In genomic region chr5:176678584-176678983, GRCh38 we compare ENCODE assay signal across 28 cellular contexts. TPM values are rescaled to one million over a fixed set of nuclear protein-coding genes. Genes with fewer than 3 reads are reported as not detected.
"Had no signal": no experiment of that assay in that cellular context is flagged by ENCODE, and none has a peak within 500 bp of the region (broad histone marks: within the 10 kb centered on the region; RNA-seq: fewer than 3 reads in every experiment).

No MANE protein-coding gene starts in this region.

- H3K4me2 ChIP-seq: SK-N-SH had no signal

- H3K36me3 ChIP-seq: brain microvascular endothelial cell, cardiac muscle cell, WERI-Rb-1 had no signal

- FAIRE-seq: RCC 7860 had no signal

- ATAC-seq: activated CD4-positive, CD25-positive, alpha-beta regulatory T cell treated with anti-CD3 and anti-CD28 coated beads, Interleukin-2, amount 50 U/mL, for 24 hours; activated CD8-positive, alpha-beta T cell treated with anti-CD3 and anti-CD28 coated beads for 36 hours; activated T-cell treated with anti-CD3 and anti-CD28 coated beads, Interleukin-2, amount 50 U/mL, for 72 hours; PC-3 had no signal

- H3K9me3 ChIP-seq: SK-N-SH had no signal

- H3K27ac ChIP-seq: brain microvascular endothelial cell, cardiac muscle cell, WERI-Rb-1 had no signal

- DNase-seq: activated CD4-positive, alpha-beta T cell treated with anti-CD3 and anti-CD28 coated beads for 4 hours; activated CD8-positive, alpha-beta memory T cell treated with anti-CD3 and anti-CD28 coated beads, Interleukin-2, amount 50 U/mL, for 4 hours; activated CD8-positive, alpha-beta T cell treated with anti-CD3 and anti-CD28 coated beads for 36 hours; activated gamma-delta T cell treated with Interleukin-2 at 50 U/mL for 16 hours; activated naive CD4-positive, alpha-beta T cell treated with anti-CD3 and anti-CD28 coated beads, Interleukin-2, amount 10 ng/mL, durations not matched to agents 7 days and 5 days; activated naive CD8-positive, alpha-beta T cell treated with anti-CD3 and anti-CD28 coated beads for 36 hours; activated T-cell treated with anti-CD3 and anti-CD28 coated beads, Interleukin-2, amount 50 U/mL, for 72 hours; brain microvascular endothelial cell; KG1; NCI-H1048; NCI-H146; NCI-H187 treated with DMSO at 0.1 percent for 48 hours; NCI-H2081 treated with DMSO at 0.1 percent for 48 hours; NCI-H2171; NCI-H345; NCI-H510A; NCI-H526 treated with DMSO at 0.1 percent for 48 hours; PC-3; SK-N-SH; T-helper 1 cell; WERI-Rb-1 had no signal

- H3K9ac ChIP-seq: SK-N-SH had no signal

- H3K4me3 ChIP-seq: cardiac muscle cell had no signal

RNA-seq across cellular contexts. Expression of gene EIF4E1B, which starts 48.1 kb away (rescaled TPM):
- total RNA-seq: activated CD8-positive, alpha-beta T cell treated with anti-CD3 and anti-CD28 coated beads for 36 hours; activated naive CD8-positive, alpha-beta T cell treated with anti-CD3 and anti-CD28 coated beads for 36 hours; activated T-cell treated with anti-CD3 and anti-CD28 coated beads, Interleukin-2, amount 50 U/mL, for 72 hours; activated T-helper 2 cell treated with anti-CD3 and anti-CD28 coated beads, Interferon-gamma antibody, Interleukin-2, Interleukin-4, amounts not matched to agents 10 μg/mL and 5 μg/mL and 100 μg/mL, durations not matched to agents 14 hours and 24 hours and 36 hours; cardiac muscle cell; LHCN-M2; M059J; PC-3; T-helper 2 cell treated with Interferon-gamma antibody and Interleukin-4, amounts not matched to agents 100 ng/mL and 5 ng/mL, for 36 hours had no signal
- polyA plus RNA-seq: cardiac muscle cell, SK-N-SH had no signal

RNA-seq across cellular contexts. Expression of gene SNCB, which starts 48.2 kb away (rescaled TPM):
- total RNA-seq: activated T-helper 2 cell treated with anti-CD3 and anti-CD28 coated beads, Interferon-gamma antibody, Interleukin-2, Interleukin-4, amounts not matched to agents 10 μg/mL and 5 μg/mL and 100 μg/mL, durations not matched to agents 14 hours and 24 hours and 36 hours; M059J; T-helper 2 cell treated with Interferon-gamma antibody and Interleukin-4, amounts not matched to agents 100 ng/mL and 5 ng/mL, for 36 hours had no signal
